1 cellular context compared by ENCODE assay signal in genomic region chr12:90851800-90852718, GRCh38.
A peak's percentile ranks its signal among the peaks of the same experiment; 100 is the strongest.
TF ChIP-seq lines count a peak whose summit lies in the region.

No MANE protein-coding gene starts in this region.

TF ChIP-seq in HepG2, 621 proteins besides CTCF, POLR2A, EP300 and RAD21 (continued from another document and continues in another):
- TF ChIP-seq RNF2 (conservative IDR thresholded peaks at IDR 0.05; ENCODE audit: low read depth) (no peak), ZNF619 (CRISPR knock-in tag; IDR thresholded peaks at IDR 0.05) (no peak), ZNF20 (CRISPR knock-in tag; IDR thresholded peaks at IDR 0.05) (no peak), DDIT3 (CRISPR knock-in tag; IDR thresholded peaks at IDR 0.05) (0 out of 2 replicates have a peak, but pooled peaks have one; percentile 59), ZNF264 (CRISPR knock-in tag; IDR thresholded peaks at IDR 0.05) (no peak), PBX3 (CRISPR knock-in tag; IDR thresholded peaks at IDR 0.05; ENCODE audit: borderline replicate concordance) (no peak), NR2C2 (CRISPR knock-in tag; IDR thresholded peaks at IDR 0.05; ENCODE audit: borderline replicate concordance) (peak; percentile 87), ZNF614 (CRISPR knock-in tag; IDR thresholded peaks at IDR 0.05; ENCODE audit: borderline replicate concordance) (peak; percentile 21; the same call in 1 of the 2 replicates), HNF1A (IDR thresholded peaks at IDR 0.05; ENCODE audit: low read depth) (peak; percentile 89), HNF1A (CRISPR knock-in tag; IDR thresholded peaks at IDR 0.05; ENCODE audit: borderline replicate concordance) (peak; percentile 66; the same call in 1 of the 2 replicates), IRF2 (CRISPR knock-in tag; IDR thresholded peaks at IDR 0.05) (peak; percentile 42; the same call in 1 of the 2 replicates), HDAC2 (CRISPR knock-in tag; IDR thresholded peaks at IDR 0.05) (peak; percentile 94), ZBTB20 (CRISPR knock-in tag; IDR thresholded peaks at IDR 0.05; ENCODE audit: borderline replicate concordance, low read depth) (peak; percentile 99), ZNF609 (CRISPR knock-in tag; IDR thresholded peaks at IDR 0.05; ENCODE audit: borderline replicate concordance) (peak; percentile 99), KDM4B (CRISPR knock-in tag; IDR thresholded peaks at IDR 0.05) (no peak), ZNF17 (CRISPR knock-in tag; IDR thresholded peaks at IDR 0.05) (no peak), DMTF1 (CRISPR knock-in tag; IDR thresholded peaks at IDR 0.05) (no peak), SOX5 (CRISPR knock-in tag; IDR thresholded peaks at IDR 0.05; ENCODE audit: borderline replicate concordance) (peak; percentile 90), ZNF800 (CRISPR knock-in tag; IDR thresholded peaks at IDR 0.05) (no peak), PCBP1 (IDR thresholded peaks at IDR 0.05; ENCODE audit: borderline replicate concordance, low read depth, low read length) (no peak), ZNF772 (CRISPR knock-in tag; IDR thresholded peaks at IDR 0.05) (0 out of 2 replicates have a peak, but pooled peaks have one; percentile 28), RFX3 (CRISPR knock-in tag; IDR thresholded peaks at IDR 0.05) (no peak), MIXL1 (CRISPR knock-in tag; IDR thresholded peaks at IDR 0.05) (peak; percentile 95), ZBED4 (CRISPR knock-in tag; IDR thresholded peaks at IDR 0.05; ENCODE audit: borderline replicate concordance) (peak; percentile 83; the same call in 1 of the 2 replicates), ZNF256 (CRISPR knock-in tag; conservative IDR thresholded peaks at IDR 0.05) (peak; percentile 91), PHF21A (CRISPR knock-in tag; IDR thresholded peaks at IDR 0.05) (no peak), NR2F1 (CRISPR knock-in tag; IDR thresholded peaks at IDR 0.05) (peak; percentile 74 to 90; a peak in 3 of 4 replicates), ZNF121 (CRISPR knock-in tag; IDR thresholded peaks at IDR 0.05) (no peak), AHDC1 (CRISPR knock-in tag; IDR thresholded peaks at IDR 0.05; ENCODE audit: borderline replicate concordance) (peak; percentile 99), ZMYM4 (CRISPR knock-in tag; IDR thresholded peaks at IDR 0.05) (peak; percentile 53; the same call in 1 of the 2 replicates), ELF4 (CRISPR knock-in tag; IDR thresholded peaks at IDR 0.05; ENCODE audit: borderline replicate concordance) (no peak)
